ENCODE assay signal across 23 cellular contexts in genomic region chr15:89625716-89626115, GRCh38. TPM values are rescaled to one million over a fixed set of nuclear protein-coding genes. Genes with fewer than 3 reads are reported as not detected.
"Had no signal": no experiment of that assay in that cellular context is flagged by ENCODE, and none has a peak within 500 bp of the region (broad histone marks: within the 10 kb centered on the region; RNA-seq: fewer than 3 reads in every experiment).

No MANE protein-coding gene starts in this region.

- H3K27me3 ChIP-seq: esophagus squamous epithelium, neutrophil, ovary, right lobe of liver, tibial nerve had no signal

- H3K27me3 Mint-ChIP-seq: activated naive CD4-positive, alpha-beta T cell treated with anti-CD3 and anti-CD28 coated beads, Interleukin-2, amount 50 U/mL, for 24 hours; progenitor cell of endocrine pancreas had no signal

- H3K27ac Mint-ChIP-seq: activated CD8-positive, alpha-beta T cell treated with anti-CD3 and anti-CD28 coated beads, Interleukin-2, amount 10 ng/mL, durations not matched to agents 7 days and 5 days; activated naive CD4-positive, alpha-beta T cell treated with anti-CD3 and anti-CD28 coated beads, Interleukin-2, amount 50 U/mL, for 24 hours; activated T-helper 1 cell treated with anti-CD3 and anti-CD28 coated beads, Interleukin-12 subunit alpha, Interleukin-12 subunit beta, Interleukin-2, Interleukin-4 antibody, amounts not matched to agents 30 ng/mL and 10 ng/mL and 1 ng/mL, durations not matched to agents 14 hours and 24 hours and 36 hours; nephron; progenitor cell of endocrine pancreas had no signal

- H3K9me3 Mint-ChIP-seq: activated naive CD4-positive, alpha-beta T cell treated with anti-CD3 and anti-CD28 coated beads, Interleukin-2, amount 50 U/mL, for 24 hours; activated T-helper 1 cell treated with anti-CD3 and anti-CD28 coated beads, Interleukin-12 subunit alpha, Interleukin-12 subunit beta, Interleukin-2, Interleukin-4 antibody, amounts not matched to agents 30 ng/mL and 10 ng/mL and 1 ng/mL, durations not matched to agents 14 hours and 24 hours and 36 hours; nephron had no signal

- H3K27ac ChIP-seq: epithelial cell of prostate, esophagus squamous epithelium, neutrophil, ovary, right lobe of liver, tibial nerve had no signal

- H3K4me3 ChIP-seq: esophagus squamous epithelium, ovary, right lobe of liver, tibial nerve had no signal

- H3K4me1 ChIP-seq: esophagus squamous epithelium, right lobe of liver, tibial nerve had no signal

- H3K36me3 ChIP-seq: ovary, right lobe of liver had no signal

- H3K4me1 Mint-ChIP-seq: activated naive CD4-positive, alpha-beta T cell treated with anti-CD3 and anti-CD28 coated beads, Interleukin-2, amount 50 U/mL, for 24 hours; nephron had no signal

- DNase-seq: activated CD4-positive, alpha-beta T cell treated with anti-CD3 and anti-CD28 coated beads for 1 hour; activated CD4-positive, alpha-beta T cell treated with anti-CD3 and anti-CD28 coated beads, Interleukin-2, amount 50 U/mL, for 1 hour; activated CD8-positive, alpha-beta T cell treated with anti-CD3 and anti-CD28 coated beads, Interleukin-2, amount 10 ng/mL, durations not matched to agents 7 days and 5 days; activated effector memory CD4-positive, alpha-beta T cell treated with anti-CD3 and anti-CD28 coated beads, Interleukin-2, amount 50 U/mL, for 16 hours; anterior cingulate cortex; dermis blood vessel endothelial cell; effector CD4-positive, alpha-beta T cell; esophagus squamous epithelium; foreskin melanocyte; left colon; mammary epithelial cell; ovary; right lobe of liver; stimulated activated CD4-positive, alpha-beta T cell treated with anti-CD3 and anti-CD28 coated beads, Interleukin-2, amount 100 ng/mL, for 48 hours; stimulated activated naive CD4-positive, alpha-beta T cell treated with Interleukin-2 at 50 U/mL for 16 hours; T-helper 2 cell had no signal

- H3K4me3 Mint-ChIP-seq: activated CD8-positive, alpha-beta T cell treated with anti-CD3 and anti-CD28 coated beads, Interleukin-2, amount 10 ng/mL, durations not matched to agents 7 days and 5 days; activated naive CD4-positive, alpha-beta T cell treated with anti-CD3 and anti-CD28 coated beads, Interleukin-2, amount 50 U/mL, for 24 hours; activated T-helper 1 cell treated with anti-CD3 and anti-CD28 coated beads, Interleukin-12 subunit alpha, Interleukin-12 subunit beta, Interleukin-2, Interleukin-4 antibody, amounts not matched to agents 30 ng/mL and 10 ng/mL and 1 ng/mL, durations not matched to agents 14 hours and 24 hours and 36 hours; nephron had no signal

- H3K9me3 ChIP-seq: esophagus squamous epithelium, neutrophil, ovary, right lobe of liver, tibial nerve had no signal

- ATAC-seq: activated CD8-positive, alpha-beta T cell treated with anti-CD3 and anti-CD28 coated beads, Interleukin-2, amount 10 ng/mL, durations not matched to agents 7 days and 5 days; left colon; right lobe of liver had no signal

RNA-seq across cellular contexts. Expression of gene PLIN1, which starts 53.5 kb away (rescaled TPM):
- total RNA-seq: activated CD8-positive, alpha-beta T cell treated with anti-CD3 and anti-CD28 coated beads, Interleukin-2, amount 10 ng/mL, durations not matched to agents 7 days and 5 days; activated T-helper 1 cell treated with anti-CD3 and anti-CD28 coated beads, Interleukin-12 subunit alpha, Interleukin-12 subunit beta, Interleukin-2, Interleukin-4 antibody, amounts not matched to agents 30 ng/mL and 10 ng/mL and 1 ng/mL, durations not matched to agents 14 hours and 24 hours and 36 hours had no signal
